In genomic region chr2:14631676-14632075, GRCh38 we compare ENCODE assay signal across 13 cellular contexts. TPM values are rescaled to one million over a fixed set of nuclear protein-coding genes. Genes with fewer than 3 reads are reported as not detected.
DNase-seq lines count a peak whose midpoint lies in the region; ATAC-seq and TF ChIP-seq lines count a peak whose summit lies in the region.
"Had no signal": no experiment of that assay in that cellular context is flagged by ENCODE, and none has a peak within 500 bp of the region (broad histone marks: within the 10 kb centered on the region; RNA-seq: fewer than 3 reads in every experiment).

No MANE protein-coding gene starts in this region.

- H3K4me3 Mint-ChIP-seq in activated CD8-positive, alpha-beta T cell treated with anti-CD3 and anti-CD28 coated beads, Interleukin-2, amount 10 ng/mL, durations not matched to agents 7 days and 5 days, result no peak overlapping the region
- H3K4me3 Mint-ChIP-seq: activated CD4-positive, alpha-beta T cell treated with anti-CD3 and anti-CD28 coated beads for 36 hours had no signal

- peaks cover 44% of the 10 kb centered on the region for H3K27me3 Mint-ChIP-seq in activated CD8-positive, alpha-beta T cell treated with anti-CD3 and anti-CD28 coated beads, Interleukin-2, amount 10 ng/mL, durations not matched to agents 7 days and 5 days (ENCODE audit: low read depth)

- H3K79me2 ChIP-seq in parathyroid adenoma, result no peaks in the 10 kb centered on the region

- H3K27me3 ChIP-seq in iPS-18a (ENCODE audit: control insufficient read depth, insufficient read depth, low read length) (peaks cover 70% of the 10 kb centered on the region), parathyroid adenoma (ENCODE audit: control insufficient read depth, insufficient read depth, low read length) (no peaks in the 10 kb centered on the region)
- H3K27me3 ChIP-seq: BLaER1 had no signal

- H3K36me3 Mint-ChIP-seq in activated CD8-positive, alpha-beta T cell treated with anti-CD3 and anti-CD28 coated beads, Interleukin-2, amount 10 ng/mL, durations not matched to agents 7 days and 5 days (ENCODE audit: low read depth), result peaks cover 4% of the 10 kb centered on the region

- no peaks in the 10 kb centered on the region for H3K9me3 ChIP-seq in iPS-18a (ENCODE audit: control insufficient read depth, low read depth, low read length)
- no peaks in the 10 kb centered on the region for H3K9me3 ChIP-seq in parathyroid adenoma (ENCODE audit: control insufficient read depth, low read length)
- H3K9me3 ChIP-seq: heart right ventricle, neutrophil had no signal

- H3K27ac ChIP-seq in iPS-18a (ENCODE audit: low read length) (no peak overlapping the region), parathyroid adenoma (no peak overlapping the region)
- H3K27ac ChIP-seq: BLaER1, heart right ventricle, neutrophil had no signal

- TF ChIP-seq CTCF in astrocyte of the cerebellum (IDR thresholded peaks at IDR 0.05; ENCODE audit: low read depth, low read length, missing control alignments) (no peak), parathyroid adenoma (IDR thresholded peaks at IDR 0.05) (no peak)

- peak overlapping the region; percentile 85 for H2AFZ ChIP-seq in parathyroid adenoma

- H3K9ac ChIP-seq in iPS-18a (ENCODE audit: low read length), result no peak overlapping the region
- H3K9ac ChIP-seq in parathyroid adenoma, result no peak overlapping the region
- H3K9ac ChIP-seq: BLaER1 had no signal

- H3K4me1 ChIP-seq in iPS-18a (ENCODE audit: control insufficient read depth, low read depth, low read length), result peaks cover 5% of the 10 kb centered on the region
- peaks cover 6% of the 10 kb centered on the region for H3K4me1 ChIP-seq in parathyroid adenoma
- H3K4me1 ChIP-seq: BLaER1 had no signal

- in situ Hi-C loops in Caki2 (cut with HindIII; ENCODE audit: low pct_unique_long_range_greater_than_20kb, low sequenced_read_pairs), result no loop called here
- in situ Hi-C loops in astrocyte of the cerebellum (cut with HindIII; ENCODE audit: low sequenced_read_pairs), result no loop called here

- H3K4me3 ChIP-seq in astrocyte of the cerebellum (ENCODE audit: low read depth, low read length) (peak overlapping the region; percentile 55), iPS-18a (ENCODE audit: low read length) (peak overlapping the region; percentile 73), parathyroid adenoma (ENCODE audit: low read depth, low read length) (peak overlapping the region; percentile 65)
- H3K4me3 ChIP-seq: BLaER1 had no signal

- no peaks in the 10 kb centered on the region for H3K36me3 ChIP-seq in iPS-18a (ENCODE audit: control insufficient read depth, low read depth, low read length)
- no peaks in the 10 kb centered on the region for H3K36me3 ChIP-seq in parathyroid adenoma (ENCODE audit: control insufficient read depth, insufficient read depth, low read length)
- H3K36me3 ChIP-seq: BLaER1, heart right ventricle, neutrophil had no signal

- H3K9me3 Mint-ChIP-seq in activated CD8-positive, alpha-beta T cell treated with anti-CD3 and anti-CD28 coated beads, Interleukin-2, amount 10 ng/mL, durations not matched to agents 7 days and 5 days (ENCODE audit: insufficient read depth), result no peaks in the 10 kb centered on the region

- H3K27ac Mint-ChIP-seq in activated CD8-positive, alpha-beta T cell treated with anti-CD3 and anti-CD28 coated beads, Interleukin-2, amount 10 ng/mL, durations not matched to agents 7 days and 5 days, result no peak overlapping the region
- H3K27ac Mint-ChIP-seq: activated CD4-positive, alpha-beta T cell treated with anti-CD3 and anti-CD28 coated beads for 36 hours had no signal

- no peaks in the 10 kb centered on the region for H3K4me1 Mint-ChIP-seq in activated CD8-positive, alpha-beta T cell treated with anti-CD3 and anti-CD28 coated beads, Interleukin-2, amount 10 ng/mL, durations not matched to agents 7 days and 5 days (ENCODE audit: low read depth)

- ATAC-seq in activated CD8-positive, alpha-beta T cell treated with anti-CD3 and anti-CD28 coated beads, Interleukin-2, amount 10 ng/mL, durations not matched to agents 7 days and 5 days, result no peak
- ATAC-seq: activated CD4-positive, alpha-beta T cell treated with anti-CD3 and anti-CD28 coated beads for 36 hours had no signal

- POLR2A ChIA-PET in activated CD8-positive, alpha-beta T cell treated with anti-CD3 and anti-CD28 coated beads, Interleukin-2, amount 10 ng/mL, durations not matched to agents 7 days and 5 days (lab: Charles Lee), result no interaction called here

- DNase-seq in Caki2 (ENCODE audit: low read depth) (peak; percentile 49), astrocyte of the cerebellum (ENCODE audit: low read depth) (no peak), activated gamma-delta T cell (lab: John Stamatoyannopoulos, UW) (no peak), AML-193 (lab: John Stamatoyannopoulos, UW) (no peak)
- no peak for DNase-seq in activated CD8-positive, alpha-beta T cell treated with anti-CD3 and anti-CD28 coated beads, Interleukin-2, amount 10 ng/mL, durations not matched to agents 7 days and 5 days
- DNase-seq in stimulated activated CD4-positive, alpha-beta T cell treated with anti-CD3 and anti-CD28 coated beads, Interleukin-15, amount 100 ng/mL, for 24 hours, result no peak
- DNase-seq: activated naive CD4-positive, alpha-beta T cell treated with anti-CD3 and anti-CD28 coated beads, Interleukin-2, amount 50 U/mL, for 16 hours had no signal

- H3K4me2 ChIP-seq in parathyroid adenoma (ENCODE audit: low read length), result peak overlapping the region; percentile 59
- H3K4me2 ChIP-seq: BLaER1 had no signal

- CTCF ChIA-PET in activated CD8-positive, alpha-beta T cell treated with anti-CD3 and anti-CD28 coated beads, Interleukin-2, amount 10 ng/mL, durations not matched to agents 7 days and 5 days (lab: Charles Lee), result no interaction called here

RNA-seq across cellular contexts. Expression of gene LRATD1, which starts 0.8 kb away (rescaled TPM):
- 1.2 and 1.9 TPM in 2 replicates for total RNA-seq in Caki2 (2014; rRNA removed; shearing (Covaris generic); ENCODE audit: low replicate concordance)
- not detected for total RNA-seq in activated CD8-positive, alpha-beta T cell treated with anti-CD3 and anti-CD28 coated beads, Interleukin-2, amount 10 ng/mL, durations not matched to agents 7 days and 5 days
- total RNA-seq: activated CD4-positive, alpha-beta T cell treated with anti-CD3 and anti-CD28 coated beads for 36 hours had no signal
